ENCODE assay signal across 2 cellular contexts in the genomic region with DNA sequence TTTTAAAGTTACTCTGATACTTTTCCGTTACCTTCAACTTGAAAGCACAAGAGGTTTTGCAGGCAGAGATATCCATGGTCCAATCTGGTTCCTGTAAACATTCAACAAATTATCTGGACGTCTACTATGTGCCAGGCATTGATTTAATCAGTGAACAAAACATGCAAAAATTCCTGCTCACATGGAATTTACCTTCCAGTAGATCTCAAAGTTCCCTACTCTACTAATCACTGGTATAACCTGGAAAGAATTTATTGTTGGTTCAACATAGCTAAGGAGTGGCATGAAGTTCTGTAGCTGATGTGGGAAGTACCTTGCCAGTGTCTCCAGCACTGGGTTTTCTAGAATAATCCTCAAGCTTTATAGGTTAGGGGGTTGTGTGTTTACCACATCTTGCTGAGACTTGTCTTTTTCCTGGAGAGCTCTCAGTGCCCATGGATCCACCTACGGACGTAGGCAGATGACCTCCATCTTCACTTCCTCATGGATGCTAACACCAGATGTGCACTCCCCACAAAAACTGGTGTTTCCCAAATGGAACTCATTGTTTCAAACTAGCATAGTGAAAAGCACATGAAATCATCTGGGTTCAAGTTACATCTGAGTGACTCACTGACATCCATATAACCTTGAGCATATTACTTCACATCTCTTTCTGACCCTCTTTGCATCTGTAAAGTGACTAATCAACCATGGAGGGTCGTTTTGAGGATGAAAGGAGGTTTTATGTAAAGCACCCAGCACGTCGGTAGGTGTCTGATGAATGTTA.
TF ChIP-seq lines count a peak whose summit lies in the region.

No MANE protein-coding gene starts in this region.

TF ChIP-seq in IMR-90, 13 proteins besides CTCF, POLR2A, EP300 and RAD21:
- TF ChIP-seq NFE2L2 (IDR thresholded peaks at IDR 0.05; ENCODE audit: low read depth, low read length), result no peak
- TF ChIP-seq SMC3 (IDR thresholded peaks at IDR 0.05; ENCODE audit: low read depth, low read length), result no peak
- peak; percentile 76 for TF ChIP-seq FOS (IDR thresholded peaks at IDR 0.05; ENCODE audit: low read depth, low read length)
- TF ChIP-seq MXI1 (IDR thresholded peaks at IDR 0.05; ENCODE audit: borderline replicate concordance, low read depth, low read length), result no peak
- TF ChIP-seq, protein P1, sequence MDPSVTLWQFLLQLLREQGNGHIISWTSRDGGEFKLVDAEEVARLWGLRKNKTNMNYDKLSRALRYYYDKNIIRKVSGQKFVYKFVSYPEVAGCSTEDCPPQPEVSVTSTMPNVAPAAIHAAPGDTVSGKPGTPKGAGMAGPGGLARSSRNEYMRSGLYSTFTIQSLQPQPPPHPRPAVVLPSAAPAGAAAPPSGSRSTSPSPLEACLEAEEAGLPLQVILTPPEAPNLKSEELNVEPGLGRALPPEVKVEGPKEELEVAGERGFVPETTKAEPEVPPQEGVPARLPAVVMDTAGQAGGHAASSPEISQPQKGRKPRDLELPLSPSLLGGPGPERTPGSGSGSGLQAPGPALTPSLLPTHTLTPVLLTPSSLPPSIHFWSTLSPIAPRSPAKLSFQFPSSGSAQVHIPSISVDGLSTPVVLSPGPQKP (IDR thresholded peaks at IDR 0.05; ENCODE audit: borderline replicate concordance, low read depth, low read length), result no peak
- TF ChIP-seq CEBPB (IDR thresholded peaks at IDR 0.05; ENCODE audit: low read depth, low read length), result peak; percentile 56; the same call in 1 of the 2 replicates
- no peak for TF ChIP-seq BHLHE40 (IDR thresholded peaks at IDR 0.05; ENCODE audit: low read depth, low read length)
- no peak for TF ChIP-seq MAFK (IDR thresholded peaks at IDR 0.05; ENCODE audit: low read depth, low read length)

TF ChIP-seq in HEK293T, 16 proteins besides CTCF, POLR2A, EP300 and RAD21:
- TF ChIP-seq FOXA1 (IDR thresholded peaks at IDR 0.05) (no peak), FOXM1 (IDR thresholded peaks at IDR 0.05; ENCODE audit: borderline replicate concordance) (no peak), LEF1 (IDR thresholded peaks at IDR 0.05; ENCODE audit: borderline replicate concordance) (no peak)
